ENCODE assay signal across 18 cellular contexts in the genomic region with DNA sequence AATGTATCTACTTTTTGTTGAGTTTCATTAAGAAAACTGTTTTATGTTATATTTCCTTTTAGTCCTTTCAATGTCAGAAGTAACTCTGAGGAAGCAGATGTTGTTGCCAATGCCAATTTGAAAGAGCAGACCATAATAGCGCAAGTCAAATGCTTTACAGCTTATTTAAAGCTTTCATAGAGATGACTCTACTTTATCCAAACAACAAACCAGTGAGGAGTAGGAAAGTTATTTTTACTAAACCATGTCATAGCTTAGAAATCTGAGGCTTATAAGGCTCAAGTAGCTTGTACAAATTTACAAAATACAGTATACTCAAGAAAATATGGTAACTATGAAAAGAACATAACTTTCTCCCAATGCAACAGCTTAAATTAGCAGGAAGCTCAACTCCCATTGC. TPM values are rescaled to one million over a fixed set of nuclear protein-coding genes. Genes with fewer than 3 reads are reported as not detected.
DNase-seq lines count a peak whose midpoint lies in the region; ATAC-seq and TF ChIP-seq lines count a peak whose summit lies in the region.
"Had no signal": no experiment of that assay in that cellular context is flagged by ENCODE, and none has a peak within 500 bp of the region (broad histone marks: within the 10 kb centered on the region; RNA-seq: fewer than 3 reads in every experiment).

No MANE protein-coding gene starts in this region.

- TF ChIP-seq CTCF in fibroblast of the aortic adventitia (IDR thresholded peaks at IDR 0.05; ENCODE audit: insufficient read depth, low read length) (no peak), thyroid gland (IDR thresholded peaks at IDR 0.05) (no peak)
- no peak for TF ChIP-seq CTCF in activated CD8-positive, alpha-beta T cell treated with anti-CD3 and anti-CD28 coated beads for 36 hours (IDR thresholded peaks at IDR 0.05)

- DNase-seq in HCEC 1CT, result peak; percentile 42
- peak; percentile 12 for DNase-seq in astrocyte of the hippocampus (ENCODE audit: low read depth, low spot score)
- DNase-seq in fibroblast of the aortic adventitia (ENCODE audit: low read depth), result peak; percentile 41
- peak; percentile 6 for DNase-seq in skeletal muscle cell (ENCODE audit: low read depth)
- no peak for DNase-seq in thyroid gland
- no peak for DNase-seq in activated CD8-positive, alpha-beta T cell treated with anti-CD3 and anti-CD28 coated beads for 36 hours
- no peak for DNase-seq in NCI-H2196 (lab: John Stamatoyannopoulos, UW; ENCODE audit: unreplicated experiment)
- no peak for DNase-seq in NCI-H82 (lab: John Stamatoyannopoulos, UW)
- DNase-seq: CD4-positive, alpha-beta memory T cell; GM23248; NCI-H1694 treated with DMSO at 0.1 percent for 48 hours; NCI-H2107; NCI-H345; NCI-H524 treated with DMSO at 0.1 percent for 48 hours had no signal

- H3K27me3 ChIP-seq in thyroid gland, result no peaks in the 10 kb centered on the region
- H3K27me3 ChIP-seq: BLaER1, SJCRH30 had no signal

- 70 to 78% methylated on average over 1 of the region's 1 CpG for WGBS in thyroid gland, 2 donors

- H3K27ac ChIP-seq in thyroid gland, result no peak overlapping the region
- H3K27ac ChIP-seq: BLaER1, GM23248, SJCRH30 had no signal

- no peak for TF ChIP-seq POLR2A in thyroid gland (IDR thresholded peaks at IDR 0.05)

- no peaks in the 10 kb centered on the region for H3K36me3 ChIP-seq in thyroid gland
- H3K36me3 ChIP-seq: BLaER1, HAP-1, SJCRH30 had no signal

- H3K9me3 Mint-ChIP-seq in activated CD8-positive, alpha-beta T cell treated with anti-CD3 and anti-CD28 coated beads for 36 hours, result no peaks in the 10 kb centered on the region

- intact Hi-C loops in thyroid gland (cut with DNase I), result no loop called here
- intact Hi-C loops in activated CD8-positive, alpha-beta T cell treated with anti-CD3 and anti-CD28 coated beads for 36 hours (cut with micrococcal nuclease), result no loop called here

- H3K27ac Mint-ChIP-seq in activated CD8-positive, alpha-beta T cell treated with anti-CD3 and anti-CD28 coated beads for 36 hours, result no peak overlapping the region
- H3K27ac Mint-ChIP-seq: CD4-positive, alpha-beta memory T cell had no signal

- no peaks in the 10 kb centered on the region for H3K36me3 Mint-ChIP-seq in activated CD8-positive, alpha-beta T cell treated with anti-CD3 and anti-CD28 coated beads for 36 hours (ENCODE audit: low read depth)
- H3K36me3 Mint-ChIP-seq: CD4-positive, alpha-beta memory T cell had no signal

- ATAC-seq in activated CD8-positive, alpha-beta T cell treated with anti-CD3 and anti-CD28 coated beads for 36 hours, result no peak
- ATAC-seq: GM12878 had no signal

- no peaks in the 10 kb centered on the region for H3K27me3 Mint-ChIP-seq in activated CD8-positive, alpha-beta T cell treated with anti-CD3 and anti-CD28 coated beads for 36 hours
- H3K27me3 Mint-ChIP-seq: CD4-positive, alpha-beta memory T cell had no signal

- H3K4me1 Mint-ChIP-seq in activated CD8-positive, alpha-beta T cell treated with anti-CD3 and anti-CD28 coated beads for 36 hours (ENCODE audit: low read depth), result no peaks in the 10 kb centered on the region
- H3K4me1 Mint-ChIP-seq: CD4-positive, alpha-beta memory T cell had no signal

- CTCF ChIA-PET in activated CD8-positive, alpha-beta T cell treated with anti-CD3 and anti-CD28 coated beads for 36 hours (lab: Charles Lee), result no interaction called here

- H3K4me3 Mint-ChIP-seq in activated CD8-positive, alpha-beta T cell treated with anti-CD3 and anti-CD28 coated beads for 36 hours, result no peak overlapping the region
- H3K4me3 Mint-ChIP-seq: CD4-positive, alpha-beta memory T cell had no signal

- H3K4me1 ChIP-seq in thyroid gland, result no peaks in the 10 kb centered on the region
- H3K4me1 ChIP-seq: BLaER1, HAP-1, SJCRH30 had no signal

- H3K4me3 ChIP-seq in fibroblast of the aortic adventitia (ENCODE audit: low read depth, low read length) (no peak overlapping the region), skeletal muscle cell (ENCODE audit: low read depth, low read length) (no peak overlapping the region), thyroid gland (replicated peaks in 1 of 3) (no peak overlapping the region)
- H3K4me3 ChIP-seq: BLaER1, GM12878, GM23248, HAP-1, SJCRH30 had no signal

- no peaks in the 10 kb centered on the region for H3K9me3 ChIP-seq in thyroid gland
- H3K9me3 ChIP-seq: BLaER1, HAP-1, SJCRH30 had no signal

- POLR2A ChIA-PET in activated CD8-positive, alpha-beta T cell treated with anti-CD3 and anti-CD28 coated beads for 36 hours (lab: Charles Lee), result no interaction called here

RNA-seq across cellular contexts. Expression of gene SPOCK3, which starts 40.1 kb away (rescaled TPM):
- total RNA-seq in fibroblast of the aortic adventitia (ENCODE audit: low replicate concordance) (1.9 and 7.2 TPM in 2 replicates), thyroid gland (not detected)
- not detected for total RNA-seq in activated CD8-positive, alpha-beta T cell treated with anti-CD3 and anti-CD28 coated beads for 36 hours
- total RNA-seq: CD4-positive, alpha-beta memory T cell; GM12878; GM23248 had no signal

Comparison
In these comparisons a context has a peak if more than half of its experiments do, and no peak if none do; other contexts are left out.
1. DNase-seq: peak in HCEC 1CT (single experiment), astrocyte of the hippocampus (single experiment), fibroblast of the aortic adventitia (single experiment) and skeletal muscle cell (single experiment); none in thyroid gland (0 of 2), activated CD8-positive, alpha-beta T cell treated with anti-CD3 and anti-CD28 coated beads for 36 hours (single experiment), NCI-H2196 (single experiment) and NCI-H82 (single experiment).